In the genomic region with DNA sequence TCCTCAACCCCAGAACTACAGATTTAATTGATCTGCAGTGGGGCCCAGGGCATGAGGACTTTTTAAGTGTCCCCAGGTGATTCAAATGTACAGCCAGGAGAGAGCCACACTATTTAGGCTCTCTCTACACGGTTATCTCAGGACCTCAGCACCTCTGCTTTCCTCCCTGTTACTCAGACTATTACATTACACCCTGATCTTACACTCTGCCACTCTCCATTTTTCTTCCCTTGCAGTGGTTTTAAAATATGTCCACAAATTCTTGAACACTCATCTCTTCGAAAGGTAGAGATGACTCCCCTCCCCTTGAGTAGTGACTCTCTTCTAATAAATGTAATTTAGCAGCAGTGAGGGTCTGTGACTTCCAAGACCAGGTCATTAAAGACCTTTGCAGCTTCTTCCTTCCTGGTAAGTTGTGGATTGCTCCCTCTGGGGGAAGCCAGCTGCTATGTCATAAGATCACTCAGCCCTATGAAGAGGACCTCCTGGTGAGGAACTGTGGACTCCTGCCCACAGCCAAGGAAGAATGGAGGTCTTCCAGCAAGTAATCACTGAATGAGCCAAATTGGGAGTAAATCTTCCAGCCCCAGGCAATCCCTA, we compare ENCODE assay signal across 8 cellular contexts.
DNase-seq lines count a peak whose midpoint lies in the region; ATAC-seq and TF ChIP-seq lines count a peak whose summit lies in the region.

No MANE protein-coding gene starts in this region.

- TF ChIP-seq CTCF in dorsolateral prefrontal cortex (IDR thresholded peaks at IDR 0.05 in 54 of 56, conservative IDR thresholded peaks at IDR 0.05 in 2 of 56; ENCODE audit: low read depth in 1 of 56, partially characterized antibody in 56 of 56) (peak in 44 of 56 donors; percentile 8 to 54 (median 38)), nephron (IDR thresholded peaks at IDR 0.05; ENCODE audit: unreplicated experiment in 3 of 3) (peak; percentile 26 to 44 (median 39)), RWPE1 (conservative IDR thresholded peaks at IDR 0.05; ENCODE audit: low read depth) (no peak)

- peaks cover 2% of the 10 kb centered on the region for H3K9me3 Mint-ChIP-seq in nephron

- intact Hi-C loops in dorsolateral prefrontal cortex (cut with DNase I), result no loop called here

- H3K4me3 ChIP-seq in dorsolateral prefrontal cortex, result no peak overlapping the region

- H3K4me3 Mint-ChIP-seq in nephron, result no peak overlapping the region

- peaks cover 15% of the 10 kb centered on the region for H3K4me1 Mint-ChIP-seq in nephron

- peak; percentile 16 for DNase-seq in stimulated activated CD4-positive, alpha-beta T cell treated with anti-CD3 and anti-CD28 coated beads, Interleukin-15, amount 100 ng/mL, for 24 hours
- DNase-seq in stimulated activated CD4-positive, alpha-beta T cell treated with anti-CD3 and anti-CD28 coated beads, Interleukin-1b, Interleukin-23, amount 100 ng/mL, for 48 hours, result no peak
- peak; percentile 86 for DNase-seq in OCI-M1 (lab: John Stamatoyannopoulos, UW)
- no peak for DNase-seq in dorsolateral prefrontal cortex
- DNase-seq in RWPE1 (ENCODE audit: low spot score), result no peak
- DNase-seq in 8988T, result no peak

- POLR2A ChIA-PET in RWPE1 (lab: Yijun Ruan, JAX; ENCODE audit: low non-redundant PET), result interaction anchor here (1.0 kb wide), 1 partner anchor 87 kb away, joined by 4 read pairs; a partner anchor contains a TSS

- no peaks in the 10 kb centered on the region for H3K27me3 ChIP-seq in dorsolateral prefrontal cortex

- H3K27me3 Mint-ChIP-seq in nephron (ENCODE audit: low read depth), result no peaks in the 10 kb centered on the region

- peak; percentile 62 for ATAC-seq in HG02610 (IDR thresholded peaks at IDR 0.05; ENCODE audit: unreplicated experiment)

- no peaks in the 10 kb centered on the region for H3K36me3 Mint-ChIP-seq in nephron (ENCODE audit: low read depth)

- H3K27ac ChIP-seq in dorsolateral prefrontal cortex (no peak overlapping the region), RWPE1 (no peak overlapping the region)

- CTCF ChIA-PET in RWPE1 (lab: Yijun Ruan, JAX), result interaction anchor here (0.7 to 1.1 kb wide), 7 partner anchors 11 to 413 kb away, joined by 3 to 4 read pairs (median 3); a partner anchor contains a TSS

- peak overlapping the region in 2 of 3 experiments; percentile 35 to 55 for H3K27ac Mint-ChIP-seq in nephron

Comparison
In these comparisons a context has a peak if more than half of its experiments do, and no peak if none do; other contexts are left out.
1. DNase-seq: peak in stimulated activated CD4-positive, alpha-beta T cell treated with anti-CD3 and anti-CD28 coated beads, Interleukin-15, amount 100 ng/mL, for 24 hours (single experiment) and OCI-M1 (single experiment); none in stimulated activated CD4-positive, alpha-beta T cell treated with anti-CD3 and anti-CD28 coated beads, Interleukin-1b, Interleukin-23, amount 100 ng/mL, for 48 hours (single experiment), dorsolateral prefrontal cortex (0 of 10), RWPE1 (single experiment) and 8988T (single experiment).